24 cellular contexts compared by ENCODE assay signal in the genomic region with DNA sequence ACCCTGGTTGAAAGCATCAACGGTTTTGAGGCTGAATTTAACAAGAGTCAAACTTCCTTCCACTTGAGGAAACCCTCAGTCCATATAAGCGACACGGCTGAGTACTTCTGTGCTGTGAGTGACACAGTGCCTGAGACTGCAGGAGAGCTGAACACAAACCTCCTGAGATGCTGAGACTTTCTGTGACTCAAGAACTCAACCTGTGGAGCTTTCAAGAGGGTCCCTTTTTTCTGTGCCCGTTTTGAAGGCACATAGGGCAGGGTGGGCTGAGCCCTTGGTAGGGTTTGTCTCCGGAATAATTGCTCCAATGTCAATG.
DNase-seq lines count a peak whose midpoint lies in the region; ATAC-seq and TF ChIP-seq lines count a peak whose summit lies in the region.
"Had no signal": no experiment of that assay in that cellular context is flagged by ENCODE, and none has a peak within 500 bp of the region (broad histone marks: within the 10 kb centered on the region; RNA-seq: fewer than 3 reads in every experiment).

No MANE protein-coding gene starts in this region.

- CTCF ChIA-PET in CD8-positive, alpha-beta memory T cell (lab: Charles Lee), result interaction anchor here (1.1 to 2.5 kb wide), 8 partner anchors 11 to 579 kb away, joined by 3 to 27 read pairs (median 8); no protein-coding TSS in a partner anchor
- CTCF ChIA-PET in activated CD8-positive, alpha-beta T cell treated with anti-CD3 and anti-CD28 coated beads for 36 hours (lab: Charles Lee), result interaction anchor here (0.8 to 4.7 kb wide), 36 partner anchors 10 to 592 kb away, joined by 3 to 91 read pairs (median 8); no protein-coding TSS in a partner anchor
- CTCF ChIA-PET in naive thymus-derived CD4-positive, alpha-beta T cell (lab: Charles Lee), result interaction anchor here (1.0 to 4.0 kb wide), 17 partner anchors 8 to 592 kb away, joined by 3 to 53 read pairs (median 5); no protein-coding TSS in a partner anchor
- CTCF ChIA-PET in Calu3 (lab: Charles Lee), result interaction anchor here (0.8 to 2.2 kb wide), 8 partner anchors 9 to 121 kb away, joined by 3 to 13 read pairs (median 5); no protein-coding TSS in a partner anchor

- no peak for TF ChIP-seq CTCF in activated CD8-positive, alpha-beta T cell treated with anti-CD3 and anti-CD28 coated beads for 36 hours (IDR thresholded peaks at IDR 0.05)
- TF ChIP-seq CTCF in Calu3 (IDR thresholded peaks at IDR 0.05; ENCODE audit: unreplicated experiment), result no peak

- peak; percentile 54 to 65 for ATAC-seq in activated T-cell treated with anti-CD3 and anti-CD28 coated beads, Interleukin-2, amount 50 U/mL, for 72 hours (replicated peaks in 1 of 2)
- ATAC-seq in activated CD8-positive, alpha-beta T cell treated with anti-CD3 and anti-CD28 coated beads for 36 hours, result peak; percentile 52
- ATAC-seq in naive thymus-derived CD4-positive, alpha-beta T cell, result no peak
- ATAC-seq: body of pancreas, left colon, Panc1 had no signal

- no peaks in the 10 kb centered on the region for H3K27me3 ChIP-seq in CD8-positive, alpha-beta memory T cell (ENCODE audit: insufficient read depth, low read length, poor library complexity, severe bottlenecking)
- no peaks in the 10 kb centered on the region for H3K27me3 ChIP-seq in naive thymus-derived CD4-positive, alpha-beta T cell (ENCODE audit: control insufficient read depth in 2 of 2, insufficient read depth in 2 of 2, low read length in 2 of 2)
- H3K27me3 ChIP-seq: body of pancreas, upper lobe of right lung had no signal

- peak overlapping the region; percentile 77 to 88 for H3K4me3 Mint-ChIP-seq in activated T-cell treated with anti-CD3 and anti-CD28 coated beads, Interleukin-2, amount 50 U/mL, for 72 hours
- H3K4me3 Mint-ChIP-seq in CD8-positive, alpha-beta memory T cell, result peak overlapping the region in 6 of 7 donors; percentile 55 to 84 (median 70)
- peak overlapping the region; percentile 78 for H3K4me3 Mint-ChIP-seq in activated CD8-positive, alpha-beta T cell treated with anti-CD3 and anti-CD28 coated beads for 36 hours
- peak overlapping the region; percentile 43 to 84 (median 74) for H3K4me3 Mint-ChIP-seq in naive thymus-derived CD4-positive, alpha-beta T cell
- no peak overlapping the region for H3K4me3 Mint-ChIP-seq in Calu3 (ENCODE audit: low read depth, unreplicated experiment)
- H3K4me3 Mint-ChIP-seq: nephron had no signal

- no peaks in the 10 kb centered on the region for H3K27me3 Mint-ChIP-seq in activated T-cell treated with anti-CD3 and anti-CD28 coated beads, Interleukin-2, amount 50 U/mL, for 72 hours (ENCODE audit: low read depth)
- peaks cover 0 to 4% of the 10 kb centered on the region in 2 donors for H3K27me3 Mint-ChIP-seq in CD8-positive, alpha-beta memory T cell
- no peaks in the 10 kb centered on the region for H3K27me3 Mint-ChIP-seq in activated CD8-positive, alpha-beta T cell treated with anti-CD3 and anti-CD28 coated beads for 36 hours
- H3K27me3 Mint-ChIP-seq in naive thymus-derived CD4-positive, alpha-beta T cell, result peaks cover 0 to 31% (median 0%) of the 10 kb centered on the region in 5 donors
- H3K27me3 Mint-ChIP-seq in Calu3 (ENCODE audit: unreplicated experiment), result peaks cover 63% of the 10 kb centered on the region

- POLR2A ChIA-PET in CD8-positive, alpha-beta memory T cell (lab: Charles Lee), result interaction anchor here (0.8 kb wide), 1 partner anchor 591 kb away, joined by 3 read pairs; no protein-coding TSS in a partner anchor
- POLR2A ChIA-PET in activated CD8-positive, alpha-beta T cell treated with anti-CD3 and anti-CD28 coated beads for 36 hours (lab: Charles Lee), result interaction anchor here (0.8 to 1.3 kb wide), 4 partner anchors 548 to 787 kb away, joined by 3 read pairs; a partner anchor contains a TSS
- POLR2A ChIA-PET in naive thymus-derived CD4-positive, alpha-beta T cell (lab: Charles Lee), result interaction anchor here (1.0 to 2.6 kb wide), 12 partner anchors 10 to 591 kb away, joined by 3 to 15 read pairs (median 4); no protein-coding TSS in a partner anchor

- H3K27ac Mint-ChIP-seq in activated T-cell treated with anti-CD3 and anti-CD28 coated beads, Interleukin-2, amount 50 U/mL, for 72 hours, result peak overlapping the region; percentile 68
- H3K27ac Mint-ChIP-seq in CD8-positive, alpha-beta memory T cell, result peak overlapping the region in 3 of 8 donors; percentile 17 to 54 (median 52)
- peak overlapping the region; percentile 63 for H3K27ac Mint-ChIP-seq in activated CD8-positive, alpha-beta T cell treated with anti-CD3 and anti-CD28 coated beads for 36 hours
- peak overlapping the region in 8 of 9 donors; percentile 60 to 81 (median 74) for H3K27ac Mint-ChIP-seq in naive thymus-derived CD4-positive, alpha-beta T cell
- H3K27ac Mint-ChIP-seq in Calu3 (ENCODE audit: unreplicated experiment), result no peak overlapping the region
- H3K27ac Mint-ChIP-seq: IgD-negative memory B cell, nephron had no signal

- H3K36me3 ChIP-seq in CD8-positive, alpha-beta memory T cell (ENCODE audit: insufficient read depth, low read length), result no peaks in the 10 kb centered on the region
- H3K36me3 ChIP-seq in naive thymus-derived CD4-positive, alpha-beta T cell (ENCODE audit: control insufficient read depth in 2 of 3, insufficient read depth in 3 of 3, low read length in 3 of 3), result no peaks in the 10 kb centered on the region
- H3K36me3 ChIP-seq: upper lobe of right lung had no signal

- H3K36me3 Mint-ChIP-seq in activated T-cell treated with anti-CD3 and anti-CD28 coated beads, Interleukin-2, amount 50 U/mL, for 72 hours (ENCODE audit: insufficient read depth in 2 of 2), result no peaks in the 10 kb centered on the region
- H3K36me3 Mint-ChIP-seq in CD8-positive, alpha-beta memory T cell, result no peaks in the 10 kb centered on the region
- peaks cover 1% of the 10 kb centered on the region for H3K36me3 Mint-ChIP-seq in activated CD8-positive, alpha-beta T cell treated with anti-CD3 and anti-CD28 coated beads for 36 hours (ENCODE audit: low read depth)
- H3K36me3 Mint-ChIP-seq in naive thymus-derived CD4-positive, alpha-beta T cell, result no peaks in the 10 kb centered on the region
- H3K36me3 Mint-ChIP-seq in Calu3 (ENCODE audit: insufficient read depth, unreplicated experiment), result no peaks in the 10 kb centered on the region

- no peak for DNase-seq in activated T-cell treated with anti-CD3 and anti-CD28 coated beads, Interleukin-2, amount 50 U/mL, for 72 hours
- DNase-seq in activated T-cell treated with anti-CD3 and anti-CD28 coated beads, Interleukin-2, amount 50 U/mL, for 1 hour, result no peak
- no peak for DNase-seq in CD8-positive, alpha-beta memory T cell
- DNase-seq in activated CD8-positive, alpha-beta T cell treated with anti-CD3 and anti-CD28 coated beads for 36 hours, result no peak
- DNase-seq in naive thymus-derived CD4-positive, alpha-beta T cell, result peak in 1 of 9 donors; percentile 27
- DNase-seq in activated gamma-delta T cell (lab: John Stamatoyannopoulos, UW), result no peak
- DNase-seq in effector CD4-positive, alpha-beta T cell, result no peak
- DNase-seq in Calu3, result no peak
- DNase-seq: activated CD4-positive, alpha-beta T cell treated with anti-CD3 and anti-CD28 coated beads, Interleukin-2, amount 50 U/mL, for 48 hours; body of pancreas; dermis blood vessel endothelial cell; glutamatergic neuron; left colon; mammary epithelial cell; mucosa of descending colon; NCI-H1694; Right ventricle myocardium superior; stimulated activated CD4-positive, alpha-beta T cell treated with anti-CD3 and anti-CD28 coated beads, Interleukin-4, amount 100 ng/mL, for 4 hours; T1000; upper lobe of right lung had no signal

- BruUV-seq in Calu3 (replicated peaks; lab: Mats Ljungman, UMichigan), result no TSS peak

- peaks cover 35% of the 10 kb centered on the region for H3K4me1 Mint-ChIP-seq in activated T-cell treated with anti-CD3 and anti-CD28 coated beads, Interleukin-2, amount 50 U/mL, for 72 hours (ENCODE audit: low read depth)
- H3K4me1 Mint-ChIP-seq in CD8-positive, alpha-beta memory T cell, result peaks cover 9 to 23% (median 9%) of the 10 kb centered on the region in 3 donors
- H3K4me1 Mint-ChIP-seq in activated CD8-positive, alpha-beta T cell treated with anti-CD3 and anti-CD28 coated beads for 36 hours (ENCODE audit: low read depth), result peaks cover 21% of the 10 kb centered on the region
- peaks cover 6 to 51% (median 25%) of the 10 kb centered on the region in 7 donors for H3K4me1 Mint-ChIP-seq in naive thymus-derived CD4-positive, alpha-beta T cell
- no peaks in the 10 kb centered on the region for H3K4me1 Mint-ChIP-seq in Calu3 (ENCODE audit: low read depth, unreplicated experiment)
- H3K4me1 Mint-ChIP-seq: nephron had no signal

- H3K9me3 Mint-ChIP-seq in activated T-cell treated with anti-CD3 and anti-CD28 coated beads, Interleukin-2, amount 50 U/mL, for 72 hours, result no peaks in the 10 kb centered on the region
- no peaks in the 10 kb centered on the region for H3K9me3 Mint-ChIP-seq in CD8-positive, alpha-beta memory T cell
- H3K9me3 Mint-ChIP-seq in activated CD8-positive, alpha-beta T cell treated with anti-CD3 and anti-CD28 coated beads for 36 hours, result no peaks in the 10 kb centered on the region
- peaks cover 0 to 3% (median 0%) of the 10 kb centered on the region in 11 donors for H3K9me3 Mint-ChIP-seq in naive thymus-derived CD4-positive, alpha-beta T cell
- no peaks in the 10 kb centered on the region for H3K9me3 Mint-ChIP-seq in Calu3 (ENCODE audit: low read depth, unreplicated experiment)
- H3K9me3 Mint-ChIP-seq: IgD-negative memory B cell, nephron had no signal

- H3K4me1 ChIP-seq in CD8-positive, alpha-beta memory T cell (ENCODE audit: insufficient read depth, low read length), result no peaks in the 10 kb centered on the region
- peaks cover 0 to 4% of the 10 kb centered on the region in 2 donors for H3K4me1 ChIP-seq in naive thymus-derived CD4-positive, alpha-beta T cell (ENCODE audit: control insufficient read depth in 2 of 2, insufficient read depth in 2 of 2, low read length in 2 of 2)
- H3K4me1 ChIP-seq: body of pancreas, upper lobe of right lung had no signal

- peak overlapping the region; percentile 15 for H3K4me3 ChIP-seq in CD8-positive, alpha-beta memory T cell (ENCODE audit: low read length)
- H3K4me3 ChIP-seq in naive thymus-derived CD4-positive, alpha-beta T cell (ENCODE audit: low read length), result peak overlapping the region; percentile 9
- H3K4me3 ChIP-seq: body of pancreas, mucosa of descending colon, upper lobe of right lung had no signal

- no peak overlapping the region for H3K27ac ChIP-seq in CD8-positive, alpha-beta memory T cell (ENCODE audit: low read depth, low read length)
- peak overlapping the region; percentile 26 for H3K27ac ChIP-seq in naive thymus-derived CD4-positive, alpha-beta T cell (ENCODE audit: low read depth, low read length)
- H3K27ac ChIP-seq: body of pancreas, upper lobe of right lung, VCaP had no signal

- no peaks in the 10 kb centered on the region for H3K9me3 ChIP-seq in CD8-positive, alpha-beta memory T cell (ENCODE audit: low read length)
- H3K9me3 ChIP-seq in naive thymus-derived CD4-positive, alpha-beta T cell (ENCODE audit: control insufficient read depth in 2 of 3, low read length in 3 of 3), result no peaks in the 10 kb centered on the region
- H3K9me3 ChIP-seq: body of pancreas, mucosa of descending colon, upper lobe of right lung had no signal

- intact Hi-C loops in activated CD8-positive, alpha-beta T cell treated with anti-CD3 and anti-CD28 coated beads for 36 hours (cut with micrococcal nuclease), result loop anchor here (5.0 kb wide), 1 partner anchor 62 kb away; no protein-coding TSS in a partner anchor
- intact Hi-C loops in naive thymus-derived CD4-positive, alpha-beta T cell (cut with micrococcal nuclease), result loop anchor here (1.0 to 5.0 kb wide), 9 partner anchors 9 to 591 kb away; no protein-coding TSS in a partner anchor
- intact Hi-C loops in Calu3 (cut with micrococcal nuclease; ENCODE audit: unreplicated experiment), result loop anchor here (5.0 kb wide), 1 partner anchor 37 kb away; no protein-coding TSS in a partner anchor
